Comparison of ENCODE assay signal across 22 cellular contexts in genomic region chr1:198774418-198774817, GRCh38.
DNase-seq lines count a peak whose midpoint lies in the region; ATAC-seq, FAIRE-seq and TF ChIP-seq lines count a peak whose summit lies in the region.
"Had no signal": no experiment of that assay in that cellular context is flagged by ENCODE, and none has a peak within 500 bp of the region (broad histone marks: within the 10 kb centered on the region; RNA-seq: fewer than 3 reads in every experiment).

No MANE protein-coding gene starts in this region.

- no peak overlapping the region for H3K4ac ChIP-seq in mesendoderm (ENCODE audit: low read depth, low read length)

- no peak overlapping the region for H4K5ac ChIP-seq in mesendoderm (ENCODE audit: low read length)

- POLR2A ChIA-PET in HepG2 (lab: Yijun Ruan, JAX): no interaction called here

- H3K27ac ChIP-seq in HepG2 (ENCODE audit: extremely low read length, insufficient read depth, low read length) (no peak overlapping the region), right lobe of liver (no peak overlapping the region), SK-N-MC (peak overlapping the region; percentile 98), mesendoderm (ENCODE audit: low read depth, low read length) (no peak overlapping the region), WERI-Rb-1 (no peak overlapping the region), hepatocyte (no peak overlapping the region)
- H3K27ac ChIP-seq: C4-2B had no signal

- H2AFZ ChIP-seq in HepG2 (ENCODE audit: low read length): no peak overlapping the region
- no peak overlapping the region for H2AFZ ChIP-seq in hepatocyte
- H2AFZ ChIP-seq: GM23338 had no signal

- no peak for TF ChIP-seq POLR2A in HepG2 (IDR thresholded peaks at IDR 0.05; ENCODE audit: insufficient read depth in 1 of 2, low read depth in 2 of 2, low read length in 2 of 2)
- TF ChIP-seq POLR2A in right lobe of liver (IDR thresholded peaks at IDR 0.05): no peak

- 0% methylated on average over 2 of the region's 2 CpGs for WGBS in HepG2 (ENCODE audit: low lambda C conversion rate)
- 65% methylated on average over 2 of the region's 2 CpGs for WGBS in right lobe of liver (ENCODE audit: insufficient coverage, low coverage, low lambda C conversion rate, missing lambda C conversion rate)
- no CpG with 5 or more reads among the region's 2 CpGs for WGBS in mesendoderm (ENCODE audit: extremely low coverage, insufficient coverage, low lambda C conversion rate)
- 98% methylated on average over 2 of the region's 2 CpGs for WGBS in hepatocyte (ENCODE audit: low lambda C conversion rate, missing lambda C conversion rate)

- no peak overlapping the region for H3K18ac ChIP-seq in mesendoderm (ENCODE audit: low read length)

- in situ Hi-C loops in HepG2 (cut with HindIII; ENCODE audit: extremely low pct_ligation_motif_present, low pct_unique_long_range_greater_than_20kb): loop anchor here (25.0 kb wide), 1 partner anchor 338 kb away; no protein-coding TSS in a partner anchor

- no peaks in the 10 kb centered on the region for H3K79me1 ChIP-seq in mesendoderm (ENCODE audit: low read length)

- no peaks in the 10 kb centered on the region for H3K4me1 ChIP-seq in HepG2 (ENCODE audit: insufficient read depth, low read length)
- no peaks in the 10 kb centered on the region for H3K4me1 ChIP-seq in right lobe of liver
- H3K4me1 ChIP-seq in mesendoderm (ENCODE audit: control insufficient read depth, low read depth, low read length): no peaks in the 10 kb centered on the region
- H3K4me1 ChIP-seq in hepatocyte (ENCODE audit: insufficient read depth): no peaks in the 10 kb centered on the region
- H3K4me1 ChIP-seq: Caco-2 had no signal

- H3K79me2 ChIP-seq in HepG2 (ENCODE audit: insufficient read depth, low read length): no peaks in the 10 kb centered on the region
- H3K79me2 ChIP-seq in mesendoderm (ENCODE audit: control insufficient read depth, insufficient read depth, low read length): no peaks in the 10 kb centered on the region
- no peaks in the 10 kb centered on the region for H3K79me2 ChIP-seq in hepatocyte

- no peaks in the 10 kb centered on the region for H3K9me2 ChIP-seq in hepatocyte (replicated peaks; ENCODE audit: insufficient read depth)

- no peak for TF ChIP-seq EP300 in HepG2 (IDR thresholded peaks at IDR 0.05; ENCODE audit: low read depth in 2 of 2, low read length in 2 of 2)
- no peak for TF ChIP-seq EP300 in HepG2 (CRISPR knock-in tag; IDR thresholded peaks at IDR 0.05; ENCODE audit: borderline replicate concordance)

- no peak overlapping the region for H4K8ac ChIP-seq in mesendoderm (ENCODE audit: low read depth, low read length)

- ATAC-seq in HepG2: no peak
- no peak for ATAC-seq in right lobe of liver
- ATAC-seq: GM23338, HCT116 had no signal

- H3K36me3 ChIP-seq in HepG2 (replicated peaks in 1 of 2; ENCODE audit: control insufficient read depth in 1 of 2, insufficient read depth in 2 of 2, low read length in 2 of 2) (no peaks in the 10 kb centered on the region), right lobe of liver (no peaks in the 10 kb centered on the region), SK-N-MC (ENCODE audit: insufficient read depth, low read length) (0 out of 2 replicates have a peak, but pooled peaks cover 3% of the 10 kb centered on the region), mesendoderm (ENCODE audit: control insufficient read depth, insufficient read depth, low read length) (no peaks in the 10 kb centered on the region), WERI-Rb-1 (no peaks in the 10 kb centered on the region), hepatocyte (replicated peaks; ENCODE audit: insufficient read depth, low read depth) (no peaks in the 10 kb centered on the region)

- no peaks in the 10 kb centered on the region for H4K20me1 ChIP-seq in HepG2 (ENCODE audit: insufficient read depth, low read length)
- no peaks in the 10 kb centered on the region for H4K20me1 ChIP-seq in hepatocyte (ENCODE audit: insufficient read depth, poor library complexity, severe bottlenecking)

- no peak overlapping the region for H3K23ac ChIP-seq in mesendoderm (ENCODE audit: low read length)

- no peak for DNase-seq in HepG2 (ENCODE audit: low spot score)
- no peak for DNase-seq in right lobe of liver
- no peak for DNase-seq in SK-N-MC (ENCODE audit: low read depth, low spot score)
- no peak for DNase-seq in mesendoderm
- no peak for DNase-seq in WERI-Rb-1
- no peak for DNase-seq in NCI-H1417 treated with DMSO at 0.1 percent for 48 hours (lab: John Stamatoyannopoulos, UW)
- no peak for DNase-seq in hepatocyte (ENCODE audit: low spot score)
- DNase-seq: 8988T; ACHN; Caco-2; CD4-positive, alpha-beta T cell; DMS153; DMS79; GDM1; H7; HFFc6; KBM-7 had no signal

- CTCF ChIA-PET in HepG2 (lab: Yijun Ruan, JAX; ENCODE audit: low intra/inter-chr PET ratio, low total read pairs): no interaction called here

- H3K9ac ChIP-seq in HepG2 (ENCODE audit: insufficient read depth, low read depth, low read length) (no peak overlapping the region), SK-N-MC (ENCODE audit: insufficient read length) (peak overlapping the region; percentile 73), mesendoderm (ENCODE audit: low read length) (no peak overlapping the region)

- H3K27me3 ChIP-seq in HepG2 (ENCODE audit: control insufficient read depth in 1 of 2, insufficient read depth in 2 of 2, low read length in 2 of 2) (no peaks in the 10 kb centered on the region; a peak in 1 of 5 replicates), right lobe of liver (no peaks in the 10 kb centered on the region), mesendoderm (ENCODE audit: insufficient read depth, low read length, poor library complexity) (no peaks in the 10 kb centered on the region), WERI-Rb-1 (ENCODE audit: insufficient read depth, low read depth, severe bottlenecking) (no peaks in the 10 kb centered on the region), hepatocyte (no peaks in the 10 kb centered on the region)

- peak overlapping the region; percentile 4 for H2BK120ac ChIP-seq in mesendoderm (ENCODE audit: low read depth, low read length)

- H2BK5ac ChIP-seq in mesendoderm (ENCODE audit: low read length): no peak overlapping the region

- TF ChIP-seq RAD21 in HepG2 (CRISPR knock-in tag; IDR thresholded peaks at IDR 0.05): no peak

- TF ChIP-seq CTCF in HepG2 (CRISPR knock-in tag; IDR thresholded peaks at IDR 0.05) (no peak), right lobe of liver (IDR thresholded peaks at IDR 0.05) (no peak), WERI-Rb-1 (IDR thresholded peaks at IDR 0.05; ENCODE audit: low read depth, low read length) (no peak), hepatocyte (IDR thresholded peaks at IDR 0.05; ENCODE audit: poor library complexity) (no peak)

- H3K56ac ChIP-seq in mesendoderm (ENCODE audit: low read length): no peak overlapping the region

- H3K9me3 ChIP-seq in HepG2 (ENCODE audit: low read length): no peaks in the 10 kb centered on the region
- H3K9me3 ChIP-seq in right lobe of liver: no peaks in the 10 kb centered on the region
- H3K9me3 ChIP-seq in SK-N-MC (ENCODE audit: low read depth, low read length): no peaks in the 10 kb centered on the region
- H3K9me3 ChIP-seq in WERI-Rb-1 (ENCODE audit: severe bottlenecking): no peaks in the 10 kb centered on the region
- no peaks in the 10 kb centered on the region for H3K9me3 ChIP-seq in hepatocyte (ENCODE audit: low read depth)
- H3K9me3 ChIP-seq: Caco-2 had no signal

- no TSS peak for BruUV-seq in HepG2 (replicated peaks; lab: Mats Ljungman, UMichigan)

- no peak overlapping the region for H2AK5ac ChIP-seq in mesendoderm (ENCODE audit: low read length)

- no peak overlapping the region for H2BK15ac ChIP-seq in mesendoderm (replicated peaks; ENCODE audit: low read depth)

- H3K4me3 ChIP-seq in HepG2 (replicated peaks in 1 of 3; ENCODE audit: insufficient read depth in 1 of 3, low read depth in 2 of 3, low read length in 3 of 3): no peak overlapping the region
- H3K4me3 ChIP-seq in right lobe of liver: no peak overlapping the region
- H3K4me3 ChIP-seq in SK-N-MC: peak overlapping the region; percentile 61
- H3K4me3 ChIP-seq in mesendoderm (ENCODE audit: low read length): no peak overlapping the region
- H3K4me3 ChIP-seq in WERI-Rb-1 (ENCODE audit: low read depth, low read length): no peak overlapping the region
- H3K4me3 ChIP-seq in hepatocyte: no peak overlapping the region
- H3K4me3 ChIP-seq: GM23338 had no signal

- intact Hi-C loops in HepG2 (cut with micrococcal nuclease; ENCODE audit: unreplicated experiment): no loop called here
- intact Hi-C loops in right lobe of liver (cut with DNase I): no loop called here

- H3K4me2 ChIP-seq in HepG2 (ENCODE audit: low read depth, low read length): no peak overlapping the region
- no peak overlapping the region for H3K4me2 ChIP-seq in mesendoderm (ENCODE audit: low read length)
- no peak overlapping the region for H3K4me2 ChIP-seq in hepatocyte
- H3K4me2 ChIP-seq: GM23338 had no signal

- no peak for FAIRE-seq in HepG2 (lab: Jason Lieb, UNC)
- FAIRE-seq: GM12892, GM18507 had no signal

TF ChIP-seq in HepG2, 621 proteins besides CTCF, POLR2A, EP300 and RAD21:
- TF ChIP-seq MAFK (conservative IDR thresholded peaks at IDR 0.05 in 1 of 2, IDR thresholded peaks at IDR 0.05 in 1 of 2; ENCODE audit: low read length in 2 of 2): peak; percentile 39 to 77
- peak; percentile 65 for TF ChIP-seq MAFF (IDR thresholded peaks at IDR 0.05; ENCODE audit: low read depth, low read length)
- no peak for TF ChIP-seq POGZ (CRISPR knock-in tag; IDR thresholded peaks at IDR 0.05)
